1 cellular context compared by ENCODE assay signal in the genomic region with DNA sequence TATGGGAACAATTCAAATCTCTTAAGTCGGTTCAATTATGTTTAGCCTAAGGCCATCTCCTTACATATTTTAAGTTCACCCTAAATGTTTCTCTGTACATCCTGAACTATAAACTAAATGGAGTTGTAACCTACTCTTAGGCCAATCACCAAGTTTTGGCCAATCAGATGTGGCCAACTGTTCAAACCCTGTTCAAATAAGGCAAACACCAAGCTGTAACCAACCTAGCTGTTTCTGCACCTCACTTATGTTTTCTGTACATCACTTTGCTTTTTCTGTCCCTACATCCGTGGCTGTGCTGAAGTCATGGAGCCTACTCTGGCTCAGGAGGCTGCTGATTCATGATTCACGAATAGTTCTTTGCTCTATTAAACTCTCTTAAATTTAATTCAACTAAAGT.
TF ChIP-seq lines count a peak whose summit lies in the region.

No MANE protein-coding gene starts in this region.

TF ChIP-seq in endothelial cell of umbilical vein, 7 proteins besides CTCF, POLR2A, EP300 and RAD21 (continued from another document):
- no peak for TF ChIP-seq GATA2 (IDR thresholded peaks at IDR 0.05; ENCODE audit: insufficient read depth, insufficient read length, low read depth, low read length)
